Comparison of ENCODE assay signal across 14 cellular contexts in genomic region chr12:70660002-70660604, GRCh38. TPM values are rescaled to one million over a fixed set of nuclear protein-coding genes. Genes with fewer than 3 reads are reported as not detected.
"Had no signal": no experiment of that assay in that cellular context is flagged by ENCODE, and none has a peak within 500 bp of the region (broad histone marks: within the 10 kb centered on the region; RNA-seq: fewer than 3 reads in every experiment).

No MANE protein-coding gene starts in this region.

- H3K36me3 ChIP-seq: neural progenitor cell, pancreas, tibial nerve had no signal

- H3K9me3 ChIP-seq: pancreas, tibial nerve had no signal

- H2AFZ ChIP-seq: neural progenitor cell had no signal

- H3K4me1 ChIP-seq: pancreas had no signal

- H3K4me2 ChIP-seq: neural progenitor cell had no signal

- H3K27ac ChIP-seq: neural progenitor cell, pancreas, tibial nerve had no signal

- DNase-seq: activated CD4-positive, alpha-beta T cell treated with anti-CD3 and anti-CD28 coated beads, Interleukin-2, amount 50 U/mL, for 48 hours; activated CD4-positive, CD25-positive, alpha-beta regulatory T cell treated with anti-CD3 and anti-CD28 coated beads, Interleukin-2, amount 50 U/mL, for 72 hours; activated CD8-positive, alpha-beta memory T cell treated with anti-CD3 and anti-CD28 coated beads, Interleukin-2, amount 10 ng/mL, durations not matched to agents 7 days and 5 days; activated effector memory CD4-positive, alpha-beta T cell treated with anti-CD3 and anti-CD28 coated beads, Interleukin-2, amount 50 U/mL, for 16 hours; activated T-cell treated with anti-CD3 and anti-CD28 coated beads, Interleukin-2, amount 50 U/mL, for 4 hours; amniotic stem cell; cerebellar nuclear complex; left colon; pancreas; small intestine had no signal

- H3K9ac ChIP-seq: neural progenitor cell had no signal

- H3K4me3 ChIP-seq: neural progenitor cell, pancreas, tibial nerve had no signal

- H3K27me3 ChIP-seq: neural progenitor cell, pancreas, tibial nerve had no signal

- ATAC-seq: activated CD8-positive, alpha-beta memory T cell treated with anti-CD3 and anti-CD28 coated beads, Interleukin-2, amount 10 ng/mL, durations not matched to agents 7 days and 5 days; activated naive CD4-positive, alpha-beta T cell treated with anti-CD3 and anti-CD28 coated beads, Interleukin-2, amount 50 U/mL, for 72 hours; activated T-cell treated with anti-CD3 and anti-CD28 coated beads, Interleukin-2, amount 50 U/mL, for 4 hours; stimulated activated effector memory CD8-positive, alpha-beta T cell treated with anti-CD3 and anti-CD28 coated beads, Interleukin-12 subunit alpha, Interleukin-12 subunit beta, amount 100 ng/mL, for 72 hours had no signal

RNA-seq across cellular contexts. Expression of gene PTPRB, which starts 22.9 kb away (rescaled TPM):
- total RNA-seq: activated CD8-positive, alpha-beta memory T cell treated with anti-CD3 and anti-CD28 coated beads, Interleukin-2, amount 10 ng/mL, durations not matched to agents 7 days and 5 days; activated naive CD4-positive, alpha-beta T cell treated with anti-CD3 and anti-CD28 coated beads, Interleukin-2, amount 50 U/mL, for 72 hours had no signal
